In the genomic region with DNA sequence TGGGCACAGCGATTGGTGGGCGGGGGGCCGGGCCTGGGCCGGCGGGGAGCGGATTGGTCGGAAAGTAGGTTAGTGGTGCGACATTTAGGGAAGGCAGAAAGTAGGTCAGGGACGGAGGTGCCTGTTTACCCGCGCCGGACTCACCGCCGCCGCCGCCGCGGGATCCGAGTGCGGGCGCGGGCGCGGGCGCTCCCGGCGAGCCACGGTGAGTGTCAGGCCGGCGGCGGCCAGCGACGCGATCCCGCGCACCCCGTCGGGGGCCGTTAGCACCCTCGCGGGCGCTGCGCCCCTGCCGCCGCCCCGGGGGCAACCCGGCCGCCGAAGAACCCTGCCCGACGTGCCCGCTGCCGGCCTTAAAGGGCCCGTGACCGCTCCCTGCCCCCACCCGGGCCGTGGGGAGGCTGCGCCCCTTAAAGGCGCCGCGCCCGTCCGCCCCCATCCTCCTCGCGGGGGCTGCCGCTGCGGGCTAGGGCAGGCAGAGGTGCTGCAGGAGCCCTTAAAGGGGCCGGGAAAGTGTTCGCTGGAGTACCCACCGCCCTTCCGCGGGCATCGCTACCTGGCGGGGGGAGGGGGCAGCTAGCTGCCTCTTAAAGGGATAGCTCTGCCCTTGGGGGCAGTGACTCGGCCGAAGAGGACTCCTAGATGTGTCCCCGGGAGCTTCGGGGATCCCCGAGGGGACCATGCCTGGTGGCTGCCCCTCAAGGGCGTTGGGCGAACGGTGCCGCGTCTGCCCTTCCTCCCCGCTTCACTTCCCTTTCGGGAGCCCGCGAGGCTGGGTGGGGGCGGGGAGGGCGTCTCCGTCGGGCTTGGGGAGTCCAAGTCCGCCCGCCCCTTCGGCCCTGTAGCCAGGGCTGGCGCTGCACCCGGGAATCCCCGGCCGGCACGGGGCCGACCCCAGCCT, we compare ENCODE assay signal across 1 cellular context.
TF ChIP-seq lines count a peak whose summit lies in the region.

Gene BMAL1, plus strand, starts transcription at position 72 of the 901 bp plus-strand sequence. CDS start 76,519 bp downstream, outside the sequence.

TF ChIP-seq in K562, 482 proteins besides CTCF, POLR2A, EP300 and RAD21 (continued from another document):
- TF ChIP-seq ZFP91 (CRISPR knock-in tag; IDR thresholded peaks at IDR 0.05) (peak; percentile 82), HDAC3 (IDR thresholded peaks at IDR 0.05; ENCODE audit: borderline replicate concordance, partially characterized antibody) (no peak), SAP30 (IDR thresholded peaks at IDR 0.05; ENCODE audit: borderline replicate concordance, insufficient read depth, low read depth, low read length, poor library complexity, severe bottlenecking) (no peak), VEZF1 (CRISPR knock-in tag; IDR thresholded peaks at IDR 0.05) (peak; percentile 8; the same call in 1 of the 2 replicates), POLR2AphosphoS2 (IDR thresholded peaks at IDR 0.05; ENCODE audit: low read length) (no peak), ZNF324 (CRISPR knock-in tag; IDR thresholded peaks at IDR 0.05) (no peak), MCM7 (IDR thresholded peaks at IDR 0.05) (no peak), NCOR1 (IDR thresholded peaks at IDR 0.05) (no peak), CBX1 (IDR thresholded peaks at IDR 0.05; ENCODE audit: low read depth) (no peak), MCM3 (IDR thresholded peaks at IDR 0.05) (no peak), POLR2G (IDR thresholded peaks at IDR 0.05; ENCODE audit: low read depth, low read length) (peak; percentile 43; the same call in 1 of the 2 replicates), CBX3 (IDR thresholded peaks at IDR 0.05; ENCODE audit: borderline replicate concordance in 1 of 2, low read length in 2 of 2) (no peak), BCOR (IDR thresholded peaks at IDR 0.05) (no peak), HNRNPLL (IDR thresholded peaks at IDR 0.05; ENCODE audit: low read depth, low read length, poor library complexity, severe bottlenecking) (no peak), MAFF (IDR thresholded peaks at IDR 0.05; ENCODE audit: low read length) (no peak), FOXP4 (CRISPR knock-in tag; IDR thresholded peaks at IDR 0.05; ENCODE audit: borderline replicate concordance) (no peak), ZKSCAN3 (CRISPR knock-in tag; IDR thresholded peaks at IDR 0.05) (no peak), BACH1 (tag; IDR thresholded peaks at IDR 0.05) (peak; percentile 9; the same call in 1 of the 2 replicates), PHF21A (IDR thresholded peaks at IDR 0.05; ENCODE audit: borderline replicate concordance, low read depth) (no peak), ZFP30 (CRISPR knock-in tag; IDR thresholded peaks at IDR 0.05; ENCODE audit: borderline replicate concordance) (no peak), CSDE1 (IDR thresholded peaks at IDR 0.05) (no peak), NR1H2 (CRISPR knock-in tag; IDR thresholded peaks at IDR 0.05) (no peak), PHTF2 (CRISPR knock-in tag; IDR thresholded peaks at IDR 0.05) (no peak)
- TF ChIP-seq, protein P1, sequence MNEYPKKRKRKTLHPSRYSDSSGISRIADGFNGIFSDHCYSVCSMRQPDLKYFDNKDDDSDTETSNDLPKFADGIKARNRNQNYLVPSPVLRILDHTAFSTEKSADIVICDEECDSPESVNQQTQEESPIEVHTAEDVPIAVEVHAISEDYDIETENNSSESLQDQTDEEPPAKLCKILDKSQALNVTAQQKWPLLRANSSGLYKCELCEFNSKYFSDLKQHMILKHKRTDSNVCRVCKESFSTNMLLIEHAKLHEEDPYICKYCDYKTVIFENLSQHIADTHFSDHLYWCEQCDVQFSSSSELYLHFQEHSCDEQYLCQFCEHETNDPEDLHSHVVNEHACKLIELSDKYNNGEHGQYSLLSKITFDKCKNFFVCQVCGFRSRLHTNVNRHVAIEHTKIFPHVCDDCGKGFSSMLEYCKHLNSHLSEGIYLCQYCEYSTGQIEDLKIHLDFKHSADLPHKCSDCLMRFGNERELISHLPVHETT (CRISPR knock-in tag; conservative IDR thresholded peaks at IDR 0.05 in 1 of 2, IDR thresholded peaks at IDR 0.05 in 1 of 2) = peak in 1 of 2 experiments; percentile 2; a peak in 1 of 4 replicates
